Comparison of ENCODE assay signal across 20 cellular contexts in genomic region chr20:61576372-61576771, GRCh38.
DNase-seq lines count a peak whose midpoint lies in the region; ATAC-seq, FAIRE-seq and TF ChIP-seq lines count a peak whose summit lies in the region.
"Had no signal": no experiment of that assay in that cellular context is flagged by ENCODE, and none has a peak within 500 bp of the region (broad histone marks: within the 10 kb centered on the region; RNA-seq: fewer than 3 reads in every experiment).

No MANE protein-coding gene starts in this region.

- 80 to 97% (median 88%) methylated on average over 5 of the region's 5 CpGs for WGBS in spleen, 5 donors

- ATAC-seq in GM21515 (IDR thresholded peaks at IDR 0.05; ENCODE audit: unreplicated experiment), result no peak
- ATAC-seq: A549, GM12878, GM23338, HCT116 had no signal

- no peaks in the 10 kb centered on the region for H3K36me3 ChIP-seq in kidney (ENCODE audit: control insufficient read depth in 1 of 2, insufficient read depth in 2 of 2, low read length in 2 of 2)
- H3K36me3 ChIP-seq in spleen, result no peaks in the 10 kb centered on the region

- intact Hi-C loops in kidney (cut with DNase I) (no loop called here), spleen (cut with DNase I; ENCODE audit: low total_unique reads) (no loop called here), posterior cingulate gyrus (cut with DNase I) (no loop called here)

- no peak overlapping the region for H3K4me3 ChIP-seq in kidney (ENCODE audit: low read length in 2 of 2)
- no peak overlapping the region for H3K4me3 ChIP-seq in spleen
- H3K4me3 ChIP-seq: A549, GM12878, GM23338 had no signal

- H3K9me3 ChIP-seq in kidney (ENCODE audit: control insufficient read depth in 1 of 2, low read length in 2 of 2) (no peaks in the 10 kb centered on the region), spleen (peaks cover 0 to 29% (median 0%) of the 10 kb centered on the region in 8 donors)
- H3K9me3 ChIP-seq: A549 had no signal

- TF ChIP-seq CTCF in VCaP (conservative IDR thresholded peaks at IDR 0.05), result no peak
- TF ChIP-seq CTCF in kidney (IDR thresholded peaks at IDR 0.05; ENCODE audit: borderline replicate concordance, extremely low read depth, insufficient read depth), result no peak
- TF ChIP-seq CTCF in spleen (IDR thresholded peaks at IDR 0.05 in 8 of 11, conservative IDR thresholded peaks at IDR 0.05 in 3 of 11), result no peak

- DNase-seq in DMS 273 (lab: John Stamatoyannopoulos, UW; ENCODE audit: unreplicated experiment) (peak; percentile 37), DMS 273 treated with DMSO at 0.1 percent for 48 hours (lab: John Stamatoyannopoulos, UW) (no peak), kidney (peak; percentile 18), spleen (peak; percentile 10), posterior cingulate gyrus (no peak)
- DNase-seq: AML-193; CD4-positive, alpha-beta memory T cell; DND-41; EL; H7; KG1 had no signal

- no peak for TF ChIP-seq POLR2A in spleen (IDR thresholded peaks at IDR 0.05)

- no peaks in the 10 kb centered on the region for H3K27me3 ChIP-seq in spleen (replicated peaks in 1 of 7)

- H3K4me1 ChIP-seq in kidney (ENCODE audit: control insufficient read depth in 1 of 2, insufficient read depth in 1 of 2, low read depth in 1 of 2, low read length in 2 of 2) (no peaks in the 10 kb centered on the region), spleen (no peaks in the 10 kb centered on the region)
- H3K4me1 ChIP-seq: A549 had no signal

- no peak overlapping the region for H3K9ac ChIP-seq in kidney (ENCODE audit: low read length in 2 of 2)

- H3K27ac ChIP-seq in VCaP, result peak overlapping the region; percentile 51
- no peak overlapping the region for H3K27ac ChIP-seq in kidney (ENCODE audit: low read depth in 2 of 2, low read length in 2 of 2)
- H3K27ac ChIP-seq in spleen, result no peak overlapping the region
- H3K27ac ChIP-seq: 22Rv1, A549, C4-2B had no signal

- FAIRE-seq in kidney (lab: Jason Lieb, UNC), result no peak
- FAIRE-seq: A549, GM12878, GM19239 had no signal

Comparison
In these comparisons a context has a peak if more than half of its experiments do, and no peak if none do; other contexts are left out.
1. DNase-seq: peak in DMS 273 (single experiment), kidney (single experiment) and spleen (single experiment); none in DMS 273 treated with DMSO at 0.1 percent for 48 hours (single experiment) and posterior cingulate gyrus (0 of 10).